ENCODE assay signal across 18 cellular contexts in the genomic region with DNA sequence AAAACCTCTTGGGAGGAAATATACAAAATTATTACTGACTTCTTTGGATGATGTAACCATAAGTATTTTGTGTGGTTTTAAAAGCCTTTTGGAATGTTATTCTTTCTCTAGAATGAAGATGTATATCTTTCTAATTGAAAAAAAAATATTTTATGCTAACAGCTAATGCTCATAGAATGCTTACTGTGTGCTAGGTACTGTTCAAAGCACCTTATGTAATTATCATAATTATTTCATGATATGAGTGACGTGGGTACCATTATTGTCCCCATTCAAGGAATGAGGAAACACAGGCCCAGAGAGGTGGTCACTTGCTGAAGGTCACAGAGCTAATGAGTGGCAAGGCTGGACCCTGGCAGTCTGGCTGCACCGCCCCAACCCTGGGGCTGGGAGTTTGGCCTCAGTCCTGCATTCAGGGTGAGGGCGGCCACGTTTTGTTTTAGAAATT. TPM values are rescaled to one million over a fixed set of nuclear protein-coding genes. Genes with fewer than 3 reads are reported as not detected.
DNase-seq lines count a peak whose midpoint lies in the region; ATAC-seq and TF ChIP-seq lines count a peak whose summit lies in the region.
"Had no signal": no experiment of that assay in that cellular context is flagged by ENCODE, and none has a peak within 500 bp of the region (broad histone marks: within the 10 kb centered on the region; RNA-seq: fewer than 3 reads in every experiment).

No MANE protein-coding gene starts in this region.

- TF ChIP-seq EP300 in SK-N-SH (IDR thresholded peaks at IDR 0.05; ENCODE audit: borderline replicate concordance in 1 of 2, low read depth in 1 of 2, low read length in 1 of 2): peak in 1 of 2 experiments; percentile 34; a peak in 1 of 4 replicates

- intact Hi-C loops in gastrocnemius medialis (cut with DNase I; ENCODE audit: low total_unique reads): no loop called here

- ATAC-seq in gastrocnemius medialis: no peak
- ATAC-seq in GM21576 (IDR thresholded peaks at IDR 0.05; ENCODE audit: unreplicated experiment): no peak
- ATAC-seq in HG03520 (IDR thresholded peaks at IDR 0.05; ENCODE audit: unreplicated experiment): no peak
- ATAC-seq: activated T-helper 17 cell treated with anti-CD3 and anti-CD28 coated beads, Interleukin-2, amount 50 U/mL, for 72 hours; HCT116 had no signal

- H3K27ac ChIP-seq in SK-N-SH (ENCODE audit: low read depth in 2 of 2, low read length in 1 of 2) (peak overlapping the region; percentile 88 to 100), gastrocnemius medialis (peak overlapping the region; percentile 32 to 57 (median 38))
- H3K27ac ChIP-seq: C4-2B had no signal

- TF ChIP-seq POLR2A in gastrocnemius medialis (IDR thresholded peaks at IDR 0.05): no peak

- POLR2A ChIA-PET in SK-N-SH (lab: Yijun Ruan, JAX): no interaction called here

- H3K9me2 ChIP-seq in SK-N-SH: no peaks in the 10 kb centered on the region

- no peaks in the 10 kb centered on the region for H3K36me3 ChIP-seq in SK-N-SH (replicated peaks in 1 of 2; ENCODE audit: control insufficient read depth in 1 of 2, insufficient read depth in 2 of 2, low read length in 1 of 2)
- H3K36me3 ChIP-seq in gastrocnemius medialis: no peaks in the 10 kb centered on the region

- DNase-seq in EH (ENCODE audit: low read depth): peak; percentile 80
- DNase-seq in SK-N-SH: no peak
- DNase-seq in fibroblast of the aortic adventitia (ENCODE audit: low read depth): peak; percentile 47
- no peak for DNase-seq in gastrocnemius medialis
- no peak for DNase-seq in activated CD4-positive, CD25-positive, alpha-beta regulatory T cell (lab: John Stamatoyannopoulos, UW)
- DNase-seq in activated effector memory CD4-positive, alpha-beta T cell treated with Interleukin-2 at 50 U/mL for 16 hours: no peak
- DNase-seq: activated CD4-positive, alpha-beta T cell treated with anti-CD3 and anti-CD28 coated beads, Interleukin-2, amount 50 U/mL, for 4 hours; NCI-H146; NCI-H524 treated with DMSO at 0.1 percent for 48 hours; stimulated activated CD4-positive, alpha-beta T cell treated with anti-CD3 and anti-CD28 coated beads, Interleukin-2, amount 100 ng/mL, for 24 hours had no signal

- TF ChIP-seq CTCF in SK-N-SH (IDR thresholded peaks at IDR 0.05) (no peak), fibroblast of the aortic adventitia (IDR thresholded peaks at IDR 0.05; ENCODE audit: insufficient read depth, low read length) (no peak), gastrocnemius medialis (IDR thresholded peaks at IDR 0.05 in 4 of 5, conservative IDR thresholded peaks at IDR 0.05 in 1 of 5) (no peak)

- TF ChIP-seq RAD21 in SK-N-SH (IDR thresholded peaks at IDR 0.05; ENCODE audit: low read length): no peak

- H4K20me1 ChIP-seq in SK-N-SH (ENCODE audit: insufficient read depth): no peaks in the 10 kb centered on the region

- H3K4me2 ChIP-seq in SK-N-SH: peak overlapping the region; percentile 81

- peaks cover 35% of the 10 kb centered on the region for H3F3A ChIP-seq in SK-N-SH (replicated peaks; ENCODE audit: insufficient read depth)

- H3K9ac ChIP-seq in SK-N-SH: peak overlapping the region; percentile 81
- H3K9ac ChIP-seq: parathyroid adenoma had no signal

- H2AFZ ChIP-seq in SK-N-SH (ENCODE audit: low read depth): no peak overlapping the region
- H2AFZ ChIP-seq: parathyroid adenoma had no signal

- WGBS in SK-N-SH (ENCODE audit: low lambda C conversion rate): 14% methylated on average over 3 of the region's 4 CpGs

- CTCF ChIA-PET in SK-N-SH (lab: Yijun Ruan, JAX): interaction anchor here (0.9 to 2.5 kb wide), 5 partner anchors 8 to 330 kb away, joined by 3 to 8 read pairs (median 6); a partner anchor contains a TSS

- H3K4me3 ChIP-seq in SK-N-SH (ENCODE audit: low read depth in 2 of 2, low read length in 1 of 2) (peak overlapping the region in 1 of 2 experiments; percentile 44; a peak in 2 of 4 replicates), fibroblast of the aortic adventitia (ENCODE audit: low read depth, low read length) (no peak overlapping the region), gastrocnemius medialis (no peak overlapping the region)

- H3K4me1 ChIP-seq in SK-N-SH (ENCODE audit: control insufficient read depth in 1 of 2, insufficient read depth in 2 of 2, low read depth in 1 of 2, low read length in 1 of 2): peaks cover 19 to 31% of the 10 kb centered on the region in 2 experiments
- H3K4me1 ChIP-seq in gastrocnemius medialis: peaks cover 60 to 80% of the 10 kb centered on the region in 2 donors
- H3K4me1 ChIP-seq: parathyroid adenoma had no signal

- no peaks in the 10 kb centered on the region for H3K9me3 ChIP-seq in SK-N-SH
- H3K9me3 ChIP-seq in gastrocnemius medialis: no peaks in the 10 kb centered on the region

- H3K27me3 ChIP-seq in SK-N-SH (ENCODE audit: insufficient read depth): no peaks in the 10 kb centered on the region
- H3K27me3 ChIP-seq in gastrocnemius medialis: no peaks in the 10 kb centered on the region

- in situ Hi-C loops in gastrocnemius medialis (cut with MboI; ENCODE audit: low sequenced_read_pairs in 4 of 4): no loop called here

- peaks cover 11% of the 10 kb centered on the region for H3K79me2 ChIP-seq in SK-N-SH (ENCODE audit: insufficient read depth)

TF ChIP-seq in SK-N-SH, 30 proteins besides CTCF, POLR2A, EP300 and RAD21:
- TF ChIP-seq JUND (IDR thresholded peaks at IDR 0.05): peak; percentile 56; the same call in 1 of the 2 replicates
- TF ChIP-seq, protein P1, sequence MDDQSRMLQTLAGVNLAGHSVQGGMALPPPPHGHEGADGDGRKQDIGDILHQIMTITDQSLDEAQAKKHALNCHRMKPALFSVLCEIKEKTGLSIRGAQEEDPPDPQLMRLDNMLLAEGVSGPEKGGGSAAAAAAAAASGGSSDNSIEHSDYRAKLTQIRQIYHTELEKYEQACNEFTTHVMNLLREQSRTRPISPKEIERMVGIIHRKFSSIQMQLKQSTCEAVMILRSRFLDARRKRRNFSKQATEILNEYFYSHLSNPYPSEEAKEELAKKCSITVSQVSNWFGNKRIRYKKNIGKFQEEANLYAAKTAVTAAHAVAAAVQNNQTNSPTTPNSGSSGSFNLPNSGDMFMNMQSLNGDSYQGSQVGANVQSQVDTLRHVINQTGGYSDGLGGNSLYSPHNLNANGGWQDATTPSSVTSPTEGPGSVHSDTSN (IDR thresholded peaks at IDR 0.05): peak; percentile 10; the same call in 1 of the 2 replicates
- TF ChIP-seq FOSL2 (IDR thresholded peaks at IDR 0.05; ENCODE audit: borderline replicate concordance, low read depth): peak; percentile 31; the same call in 1 of the 2 replicates
- peak; percentile 61; the same call in 1 of the 2 replicates for TF ChIP-seq FOXM1 (IDR thresholded peaks at IDR 0.05; ENCODE audit: low read depth)
- TF ChIP-seq, protein P2, sequence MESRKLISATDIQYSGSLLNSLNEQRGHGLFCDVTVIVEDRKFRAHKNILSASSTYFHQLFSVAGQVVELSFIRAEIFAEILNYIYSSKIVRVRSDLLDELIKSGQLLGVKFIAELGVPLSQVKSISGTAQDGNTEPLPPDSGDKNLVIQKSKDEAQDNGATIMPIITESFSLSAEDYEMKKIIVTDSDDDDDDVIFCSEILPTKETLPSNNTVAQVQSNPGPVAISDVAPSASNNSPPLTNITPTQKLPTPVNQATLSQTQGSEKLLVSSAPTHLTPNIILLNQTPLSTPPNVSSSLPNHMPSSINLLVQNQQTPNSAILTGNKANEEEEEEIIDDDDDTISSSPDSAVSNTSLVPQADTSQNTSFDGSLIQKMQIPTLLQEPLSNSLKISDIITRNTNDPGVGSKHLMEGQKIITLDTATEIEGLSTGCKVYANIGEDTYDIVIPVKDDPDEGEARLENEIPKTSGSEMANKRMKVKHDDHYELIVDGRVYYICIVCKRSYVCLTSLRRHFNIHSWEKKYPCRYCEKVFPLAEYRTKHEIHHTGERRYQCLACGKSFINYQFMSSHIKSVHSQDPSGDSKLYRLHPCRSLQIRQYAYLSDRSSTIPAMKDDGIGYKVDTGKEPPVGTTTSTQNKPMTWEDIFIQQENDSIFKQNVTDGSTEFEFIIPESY (IDR thresholded peaks at IDR 0.05; ENCODE audit: borderline replicate concordance, low read depth): no peak
- peak; percentile 19; the same call in 1 of the 2 replicates for TF ChIP-seq TEAD4 (IDR thresholded peaks at IDR 0.05; ENCODE audit: borderline replicate concordance, insufficient read depth)
- TF ChIP-seq RXRA (IDR thresholded peaks at IDR 0.05; ENCODE audit: borderline replicate concordance, low read depth): peak; percentile 20; the same call in 1 of the 2 replicates
- no peak for TF ChIP-seq MEF2A (IDR thresholded peaks at IDR 0.05; ENCODE audit: borderline replicate concordance, low read depth)

RNA-seq across cellular contexts. Expression of a gene that starts 37.5 kb away (rescaled TPM):
- polyA plus RNA-seq in SK-N-SH (2012; rRNA removed): 6.2 and 6.7 TPM in 2 replicates
- 2.8 and 4.4 TPM in 2 replicates for polyA plus RNA-seq in SK-N-SH (2012; cell fraction: cytosol; rRNA removed)
- polyA plus RNA-seq in SK-N-SH (2012; cell fraction: nucleus; rRNA removed): 15.1 and 17.2 TPM in 2 replicates
- total RNA-seq in fibroblast of the aortic adventitia (ENCODE audit: low replicate concordance) (5.1 and 6.8 TPM in 2 replicates), gastrocnemius medialis (100 to 1,000 TPM in 2 of 4 donors, 10 to 100 TPM in 2; 82.8 to 121 (median 93.3) TPM)

RNA-seq across cellular contexts. Expression of a gene that starts 49.3 kb away (rescaled TPM):
- not detected in 2 replicates for polyA plus RNA-seq in SK-N-SH (2012; rRNA removed)
- polyA plus RNA-seq in SK-N-SH (2012; cell fraction: cytosol; rRNA removed): not detected in 2 replicates
- not detected in 2 replicates for polyA plus RNA-seq in SK-N-SH (2012; cell fraction: nucleus; rRNA removed)
- total RNA-seq in fibroblast of the aortic adventitia (ENCODE audit: low replicate concordance) (not detected in 2 replicates), gastrocnemius medialis (not detected)
- total RNA-seq: activated T-helper 17 cell treated with anti-CD3 and anti-CD28 coated beads, Interleukin-2, amount 50 U/mL, for 72 hours; lung microvascular endothelial cell; T-helper 2 cell treated with Interferon-gamma antibody and Interleukin-4, amounts not matched to agents 100 ng/mL and 5 ng/mL, for 36 hours had no signal

RNA-seq across cellular contexts. Expression of a gene that starts 59.7 kb away (rescaled TPM):
- polyA plus RNA-seq in SK-N-SH (2012; rRNA removed): 6.3 and 7.0 TPM in 2 replicates
- polyA plus RNA-seq in SK-N-SH (2012; cell fraction: cytosol; rRNA removed): 3.2 and 6.5 TPM in 2 replicates
- 3.1 and 6.3 TPM in 2 replicates for polyA plus RNA-seq in SK-N-SH (2012; cell fraction: nucleus; rRNA removed)
- total RNA-seq in fibroblast of the aortic adventitia (ENCODE audit: low replicate concordance) (0.09 TPM in 1 of 2 replicates, not detected in the other), gastrocnemius medialis (1 to 10 TPM in 1 of 4 donors, under 1 TPM in 1, not detected in 2; 0.26 to 1.1 TPM)
- total RNA-seq: activated T-helper 17 cell treated with anti-CD3 and anti-CD28 coated beads, Interleukin-2, amount 50 U/mL, for 72 hours; T-helper 2 cell treated with Interferon-gamma antibody and Interleukin-4, amounts not matched to agents 100 ng/mL and 5 ng/mL, for 36 hours had no signal

Comparison
In these comparisons a context has a peak if more than half of its experiments do, and no peak if none do; other contexts are left out.
1. DNase-seq: peak in EH (single experiment) and fibroblast of the aortic adventitia (single experiment); none in SK-N-SH (single experiment), gastrocnemius medialis (0 of 2), activated CD4-positive, CD25-positive, alpha-beta regulatory T cell (0 of 4) and activated effector memory CD4-positive, alpha-beta T cell treated with Interleukin-2 at 50 U/mL for 16 hours (single experiment).
2. RNA of a gene that starts 37.5 kb away (total RNA-seq): 82.8 to 121 TPM in gastrocnemius medialis; 5.1 to 6.8 TPM in fibroblast of the aortic adventitia; every median in the first group is over 10 times any median in the second.